34 cellular contexts compared by ENCODE assay signal in genomic region chr12:10998204-10998603, GRCh38.
"Had no signal": no experiment of that assay in that cellular context is flagged by ENCODE, and none has a peak within 500 bp of the region (broad histone marks: within the 10 kb centered on the region; RNA-seq: fewer than 3 reads in every experiment).

Gene TAS2R20, minus strand, starts transcription at chr12:10998304. Its CDS starts 429 bp downstream, at chr12:10997875.

- H3K9me3 ChIP-seq: MG63 had no signal

- H3K4me3 ChIP-seq: MG63 had no signal

- H3K36me3 ChIP-seq: MG63 had no signal

- H3K27me3 ChIP-seq: MG63 had no signal

- DNase-seq: Kasumi-1, MG63, MM.1S, MV-4-11, NCI-H1048, NCI-H1092, NCI-H1092 treated with DMSO at 0.1 percent for 48 hours, NCI-H1105, NCI-H1105 treated with DMSO at 0.1 percent for 48 hours, NCI-H1417, NCI-H1417 treated with DMSO at 0.1 percent for 48 hours, NCI-H1436, NCI-H1436 treated with DMSO at 0.1 percent for 48 hours, NCI-H146, NCI-H1694, NCI-H1694 treated with DMSO at 0.1 percent for 48 hours, NCI-H187, NCI-H187 treated with DMSO at 0.1 percent for 48 hours, NCI-H1930, NCI-H2029, NCI-H2029 treated with DMSO at 0.1 percent for 48 hours, NCI-H2081, NCI-H2081 treated with DMSO at 0.1 percent for 48 hours, NCI-H2107, NCI-H2171, NCI-H2171 treated with DMSO at 0.1 percent for 48 hours, NCI-H2227 treated with DMSO at 0.1 percent for 48 hours, NCI-H226, NCI-H345, NCI-H446, NCI-H446 treated with DMSO at 0.1 percent for 48 hours, NCI-H510A, NCI-H510A treated with DMSO at 0.1 percent for 48 hours, NCI-H524 had no signal
